Comparison of ENCODE assay signal across 15 cellular contexts in genomic region chr14:72555609-72556000, GRCh38.
"Had no signal": no experiment of that assay in that cellular context is flagged by ENCODE, and none has a peak within 500 bp of the region (broad histone marks: within the 10 kb centered on the region; RNA-seq: fewer than 3 reads in every experiment).

No MANE protein-coding gene starts in this region.

- DNase-seq: colonic mucosa; effector CD4-positive, alpha-beta T cell; heart right ventricle; kidney glomerular epithelial cell; nephron progenitor cell; stimulated activated naive CD4-positive, alpha-beta T cell; stomach; upper lobe of left lung had no signal

- H3K4me3 ChIP-seq: colonic mucosa, heart right ventricle, sigmoid colon, skin epidermis, stomach, upper lobe of left lung, vagina had no signal

- H3K4me3 Mint-ChIP-seq: mesothelial cell of epicardium, nephron progenitor cell had no signal

- H3K27ac Mint-ChIP-seq: mesothelial cell of epicardium, nephron progenitor cell had no signal

- H3K9me3 Mint-ChIP-seq: mesothelial cell of epicardium, nephron progenitor cell had no signal

- H3K36me3 ChIP-seq: colonic mucosa, heart right ventricle, neutrophil, sigmoid colon, stomach, upper lobe of left lung, vagina had no signal

- H3K27ac ChIP-seq: colonic mucosa, heart right ventricle, neutrophil, sigmoid colon, skin epidermis, stomach, upper lobe of left lung, vagina had no signal

- H3K9me3 ChIP-seq: colonic mucosa, heart right ventricle, neutrophil, sigmoid colon, stomach, upper lobe of left lung, vagina had no signal

- H3K36me3 Mint-ChIP-seq: mesothelial cell of epicardium had no signal

- FAIRE-seq: frontal cortex, islet of Langerhans had no signal

- H3K4me1 ChIP-seq: colonic mucosa, sigmoid colon, upper lobe of left lung, vagina had no signal

- ATAC-seq: heart right ventricle had no signal

- H3K27me3 ChIP-seq: colonic mucosa, upper lobe of left lung, vagina had no signal
